Comparison of ENCODE assay signal across 15 cellular contexts in genomic region chr14:72595152-72595551, GRCh38.
"Had no signal": no experiment of that assay in that cellular context is flagged by ENCODE, and none has a peak within 500 bp of the region (broad histone marks: within the 10 kb centered on the region; RNA-seq: fewer than 3 reads in every experiment).

No MANE protein-coding gene starts in this region.

- H3K4me3 ChIP-seq: mucosa of descending colon, sigmoid colon, SK-N-MC, tibial nerve, uterus had no signal

- H3K27me3 ChIP-seq: sigmoid colon, tibial nerve, uterus had no signal

- H3K27ac ChIP-seq: neutrophil, sigmoid colon, SK-N-MC, tibial nerve, uterus had no signal

- H3K36me3 ChIP-seq: neutrophil, sigmoid colon, tibial nerve, uterus had no signal

- H3K9me3 ChIP-seq: mucosa of descending colon, neutrophil, sigmoid colon, tibial nerve, uterus had no signal

- DNase-seq: activated CD4-positive, alpha-beta T cell treated with anti-CD3 and anti-CD28 coated beads, Interleukin-2, amount 50 U/mL, for 1 hour; activated CD4-positive, CD25-positive, alpha-beta regulatory T cell; activated T-cell treated with anti-CD3 and anti-CD28 coated beads, Interleukin-2, amount 50 U/mL, for 24 hours; amniotic stem cell; dermis blood vessel endothelial cell; naive B cell; T1000; uterus had no signal

- H3K4me3 Mint-ChIP-seq: stimulated activated memory B cell treated with anti-CD40 and anti-IgM and Interleukin-4, amounts not matched to agents 10 μg/mL and 1 μg/mL and 100 μg/mL, for 72 hours had no signal

- H3K4me1 ChIP-seq: sigmoid colon, tibial nerve, uterus had no signal

- H3K9me3 Mint-ChIP-seq: activated T-cell treated with anti-CD3 and anti-CD28 coated beads, Interleukin-2, amount 50 U/mL, for 24 hours; stimulated activated memory B cell treated with anti-CD40 and anti-IgM and Interleukin-4, amounts not matched to agents 10 μg/mL and 1 μg/mL and 100 μg/mL, for 72 hours; T-cell had no signal

- H3K36me3 Mint-ChIP-seq: naive B cell; stimulated activated memory B cell treated with anti-CD40 and anti-IgM and Interleukin-4, amounts not matched to agents 10 μg/mL and 1 μg/mL and 100 μg/mL, for 72 hours; T-cell had no signal
